31 cellular contexts compared by ENCODE assay signal in genomic region chr6:76818451-76818850, GRCh38.
"Had no signal": no experiment of that assay in that cellular context is flagged by ENCODE, and none has a peak within 500 bp of the region (broad histone marks: within the 10 kb centered on the region; RNA-seq: fewer than 3 reads in every experiment).

No MANE protein-coding gene starts in this region.

- H3K36me3 ChIP-seq: brain microvascular endothelial cell, MG63, SJSA1 had no signal

- DNase-seq: activated CD4-positive, alpha-beta memory T cell treated with anti-CD3 and anti-CD28 coated beads for 36 hours; activated CD4-positive, alpha-beta T cell treated with anti-CD3 and anti-CD28 coated beads for 36 hours; activated CD4-positive, alpha-beta T cell treated with anti-CD3 and anti-CD28 coated beads, Interleukin-2, amount 10 ng/mL, durations not matched to agents 7 days and 5 days; activated CD8-positive, alpha-beta memory T cell treated with anti-CD3 and anti-CD28 coated beads, Interleukin-2, amount 50 U/mL, for 4 hours; activated effector memory CD4-positive, alpha-beta T cell treated with anti-CD3 and anti-CD28 coated beads, Interleukin-2, amount 50 U/mL, for 16 hours; activated naive CD4-positive, alpha-beta T cell; activated naive CD4-positive, alpha-beta T cell treated with anti-CD3 and anti-CD28 coated beads, Interleukin-2, amount 50 U/mL, for 16 hours; activated naive CD8-positive, alpha-beta T cell treated with anti-CD3 and anti-CD28 coated beads for 36 hours; activated T-cell treated with anti-CD3 and anti-CD28 coated beads for 4 hours; activated T-cell treated with anti-CD3 and anti-CD28 coated beads, Interleukin-2, amount 50 U/mL, for 4 hours; amniotic stem cell; aorta; brain microvascular endothelial cell; Kasumi-1; KG1; MG63; NCI-H1048; NCI-H1105 treated with DMSO at 0.1 percent for 48 hours; NCI-H1436; NCI-H1694; NCI-H1930; NCI-H2081 treated with DMSO at 0.1 percent for 48 hours; NCI-H226; NCI-H446 treated with DMSO at 0.1 percent for 48 hours; NCI-H524; NCI-H69; SHP77 treated with DMSO at 0.1 percent for 48 hours; SK-N-SH had no signal

- FAIRE-seq: TTC549 had no signal

- H3K9ac ChIP-seq: SK-N-SH had no signal

- H3K27ac ChIP-seq: brain microvascular endothelial cell, SJSA1 had no signal

- H3K9me3 ChIP-seq: MG63, SK-N-SH had no signal

- H3K4me1 ChIP-seq: SJSA1 had no signal

- ATAC-seq: activated CD4-positive, alpha-beta T cell treated with anti-CD3 and anti-CD28 coated beads for 36 hours; activated T-cell treated with anti-CD3 and anti-CD28 coated beads, Interleukin-2, amount 50 U/mL, for 4 hours; Panc1 had no signal

- H3K4me3 ChIP-seq: MG63, SJSA1 had no signal
